ENCODE assay signal across 22 cellular contexts in genomic region chr5:140000332-140000731, GRCh38. TPM values are rescaled to one million over a fixed set of nuclear protein-coding genes. Genes with fewer than 3 reads are reported as not detected.
DNase-seq lines count a peak whose midpoint lies in the region; ATAC-seq and TF ChIP-seq lines count a peak whose summit lies in the region.
"Had no signal": no experiment of that assay in that cellular context is flagged by ENCODE, and none has a peak within 500 bp of the region (broad histone marks: within the 10 kb centered on the region; RNA-seq: fewer than 3 reads in every experiment).

No MANE protein-coding gene starts in this region.

- H3K9me2 ChIP-seq in PC-9 (ENCODE audit: insufficient read depth) = no peaks in the 10 kb centered on the region

- no peaks in the 10 kb centered on the region for H3K4me1 Mint-ChIP-seq in activated T-cell treated with anti-CD3 and anti-CD28 coated beads, Interleukin-2, amount 50 U/mL, for 24 hours (ENCODE audit: low read depth)
- H3K4me1 Mint-ChIP-seq: activated CD8-positive, alpha-beta memory T cell treated with anti-CD3 and anti-CD28 coated beads, Interleukin-2, amount 10 ng/mL, durations not matched to agents 7 days and 5 days; brain; immature natural killer cell had no signal

- no peaks in the 10 kb centered on the region for H3F3A ChIP-seq in PC-9 (ENCODE audit: insufficient read depth, low read depth)

- TF ChIP-seq POLR2A in body of pancreas (IDR thresholded peaks at IDR 0.05) (no peak), sigmoid colon (IDR thresholded peaks at IDR 0.05) (no peak)

- BruUV-seq in PC-9 (replicated peaks; lab: Mats Ljungman, UMichigan) = no TSS peak

- no peaks in the 10 kb centered on the region for H3K9me3 Mint-ChIP-seq in activated T-cell treated with anti-CD3 and anti-CD28 coated beads, Interleukin-2, amount 50 U/mL, for 24 hours
- H3K9me3 Mint-ChIP-seq: activated T-helper 2 cell treated with anti-CD3 and anti-CD28 coated beads, Interferon-gamma antibody, Interleukin-2, Interleukin-4, amounts not matched to agents 10 μg/mL and 5 μg/mL and 100 μg/mL, durations not matched to agents 14 hours and 24 hours and 36 hours; CD4-positive, alpha-beta T cell; immature natural killer cell; stimulated activated memory B cell treated with anti-CD40 and anti-IgM and Interleukin-4, amounts not matched to agents 10 μg/mL and 1 μg/mL and 100 μg/mL, for 72 hours had no signal

- DNase-seq in body of pancreas = peak; percentile 75 to 95 (median 92)
- DNase-seq in inferior parietal cortex (ENCODE audit: extremely low spot score) = peak; percentile 15
- peak; percentile 68 for DNase-seq in sigmoid colon
- no peak for DNase-seq in DMS53 treated with DMSO at 0.1 percent for 48 hours (lab: John Stamatoyannopoulos, UW; ENCODE audit: unreplicated experiment)
- DNase-seq in HT-29 (ENCODE audit: low spot score) = no peak
- DNase-seq in activated T-cell treated with anti-CD3 and anti-CD28 coated beads, Interleukin-2, amount 50 U/mL, for 24 hours = no peak
- no peak for DNase-seq in PC-9
- DNase-seq: activated CD4-positive, alpha-beta T cell treated with anti-CD3 and anti-CD28 coated beads for 4 hours; activated CD8-positive, alpha-beta memory T cell treated with anti-CD3 and anti-CD28 coated beads, Interleukin-2, amount 10 ng/mL, durations not matched to agents 7 days and 5 days; CD4-positive, alpha-beta T cell; DMS153; immature natural killer cell; NCI-H2081; NCI-H526 treated with DMSO at 0.1 percent for 48 hours; stimulated activated CD4-positive, alpha-beta T cell treated with anti-CD3 and anti-CD28 coated beads, Interleukin-1b, Interleukin-23, amount 100 ng/mL, for 48 hours; testis had no signal

- no peaks in the 10 kb centered on the region for H3K36me3 Mint-ChIP-seq in activated T-cell treated with anti-CD3 and anti-CD28 coated beads, Interleukin-2, amount 50 U/mL, for 24 hours (ENCODE audit: low read depth)
- H3K36me3 Mint-ChIP-seq: activated CD8-positive, alpha-beta memory T cell treated with anti-CD3 and anti-CD28 coated beads, Interleukin-2, amount 10 ng/mL, durations not matched to agents 7 days and 5 days; brain; immature natural killer cell; stimulated activated memory B cell treated with anti-CD40 and anti-IgM and Interleukin-4, amounts not matched to agents 10 μg/mL and 1 μg/mL and 100 μg/mL, for 72 hours had no signal

- H3K4me3 ChIP-seq in HEK293 (ENCODE audit: low read depth, low read length) (no peak overlapping the region), body of pancreas (no peak overlapping the region), sigmoid colon (no peak overlapping the region), PC-9 (no peak overlapping the region)
- H3K4me3 ChIP-seq: GM12878, testis had no signal

- no peaks in the 10 kb centered on the region for H3K27me3 ChIP-seq in body of pancreas
- no peaks in the 10 kb centered on the region for H3K27me3 ChIP-seq in sigmoid colon
- peaks cover 2% of the 10 kb centered on the region; the same call in 1 of the 2 replicates for H3K27me3 ChIP-seq in PC-9 (ENCODE audit: insufficient read depth, low read depth)
- H3K27me3 ChIP-seq: testis had no signal

- no peak overlapping the region for H3K27ac ChIP-seq in HEK293 (ENCODE audit: extremely low read depth, low read depth, low read length)
- peak overlapping the region; percentile 47 to 59 (median 52) for H3K27ac ChIP-seq in body of pancreas
- no peak overlapping the region for H3K27ac ChIP-seq in sigmoid colon
- no peak overlapping the region for H3K27ac ChIP-seq in PC-9
- H3K27ac ChIP-seq: KMS-11, testis had no signal

- no peaks in the 10 kb centered on the region for H3K79me2 ChIP-seq in PC-9 (ENCODE audit: low read depth)

- H3K27ac Mint-ChIP-seq in activated T-cell treated with anti-CD3 and anti-CD28 coated beads, Interleukin-2, amount 50 U/mL, for 24 hours = no peak overlapping the region
- H3K27ac Mint-ChIP-seq: activated CD8-positive, alpha-beta memory T cell treated with anti-CD3 and anti-CD28 coated beads, Interleukin-2, amount 10 ng/mL, durations not matched to agents 7 days and 5 days; activated T-helper 2 cell treated with anti-CD3 and anti-CD28 coated beads, Interferon-gamma antibody, Interleukin-2, Interleukin-4, amounts not matched to agents 10 μg/mL and 5 μg/mL and 100 μg/mL, durations not matched to agents 14 hours and 24 hours and 36 hours; brain; CD4-positive, alpha-beta T cell; immature natural killer cell; stimulated activated memory B cell treated with anti-CD40 and anti-IgM and Interleukin-4, amounts not matched to agents 10 μg/mL and 1 μg/mL and 100 μg/mL, for 72 hours had no signal

- no peaks in the 10 kb centered on the region for H3K36me3 ChIP-seq in HEK293 (ENCODE audit: control insufficient read depth in 2 of 2, insufficient read depth in 1 of 2, low read length in 2 of 2)
- H3K36me3 ChIP-seq in body of pancreas (replicated peaks in 1 of 2; ENCODE audit: insufficient read depth in 1 of 2, low read depth in 2 of 2) = no peaks in the 10 kb centered on the region
- no peaks in the 10 kb centered on the region for H3K36me3 ChIP-seq in sigmoid colon
- H3K36me3 ChIP-seq in PC-9 (ENCODE audit: low read depth) = no peaks in the 10 kb centered on the region

- no peak for TF ChIP-seq CTCF in HEK293 (tag by site-specific recombination; IDR thresholded peaks at IDR 0.05)
- TF ChIP-seq CTCF in body of pancreas (IDR thresholded peaks at IDR 0.05) = no peak
- no peak for TF ChIP-seq CTCF in sigmoid colon (IDR thresholded peaks at IDR 0.05)
- TF ChIP-seq CTCF in PC-9 (conservative IDR thresholded peaks at IDR 0.05) = no peak

- TF ChIP-seq EP300 in sigmoid colon (IDR thresholded peaks at IDR 0.05) = no peak

- H3K4me3 Mint-ChIP-seq in activated T-cell treated with anti-CD3 and anti-CD28 coated beads, Interleukin-2, amount 50 U/mL, for 24 hours = no peak overlapping the region
- H3K4me3 Mint-ChIP-seq: activated CD8-positive, alpha-beta memory T cell treated with anti-CD3 and anti-CD28 coated beads, Interleukin-2, amount 10 ng/mL, durations not matched to agents 7 days and 5 days; brain; CD4-positive, alpha-beta T cell; immature natural killer cell; stimulated activated memory B cell treated with anti-CD40 and anti-IgM and Interleukin-4, amounts not matched to agents 10 μg/mL and 1 μg/mL and 100 μg/mL, for 72 hours had no signal

- no peak overlapping the region for H3K4me2 ChIP-seq in PC-9
- H3K4me2 ChIP-seq: KMS-11 had no signal

- WGBS in body of pancreas, 2 donors = 17 to 23% methylated on average over 8 to 10 of the region's 10 CpGs
- WGBS in sigmoid colon, 2 donors = 81 to 84% methylated on average over 10 of the region's 10 CpGs

- peak; percentile 90 for ATAC-seq in body of pancreas
- ATAC-seq: activated CD8-positive, alpha-beta memory T cell treated with anti-CD3 and anti-CD28 coated beads, Interleukin-2, amount 10 ng/mL, durations not matched to agents 7 days and 5 days; GM12878; stimulated activated memory B cell treated with anti-CD40 and anti-IgM and Interleukin-4, amounts not matched to agents 10 μg/mL and 1 μg/mL and 100 μg/mL, for 72 hours had no signal

- H2AFZ ChIP-seq in PC-9 = no peak overlapping the region

- peaks cover 56% of the 10 kb centered on the region for H3K27me3 Mint-ChIP-seq in activated T-cell treated with anti-CD3 and anti-CD28 coated beads, Interleukin-2, amount 50 U/mL, for 24 hours

- POLR2A ChIA-PET in HEK293 (lab: Yijun Ruan, JAX) (no interaction called here), PC-9 (lab: Charles Lee; ENCODE audit: unreplicated experiment) (no interaction called here)

- H4K20me1 ChIP-seq in PC-9 (ENCODE audit: insufficient read depth) = no peaks in the 10 kb centered on the region

- CTCF ChIA-PET in HEK293 (lab: Yijun Ruan, JAX) (interaction anchor here (1.1 to 1.5 kb wide), 2 partner anchors 13 to 32 kb away, joined by 3 to 5 read pairs; no protein-coding TSS in a partner anchor), PC-9 (lab: Charles Lee) (no interaction called here)

- H3K9me3 ChIP-seq in HEK293 (ENCODE audit: control insufficient read depth, insufficient read depth, low read depth, low read length) (no peaks in the 10 kb centered on the region), body of pancreas (no peaks in the 10 kb centered on the region), sigmoid colon (no peaks in the 10 kb centered on the region), PC-9 (ENCODE audit: insufficient read depth, low read depth) (no peaks in the 10 kb centered on the region)
- H3K9me3 ChIP-seq: testis had no signal

- intact Hi-C loops in body of pancreas (cut with DNase I) (no loop called here), sigmoid colon (cut with DNase I) (no loop called here), PC-9 (cut with micrococcal nuclease; ENCODE audit: unreplicated experiment) (no loop called here)

- no peaks in the 10 kb centered on the region for H3K4me1 ChIP-seq in HEK293 (ENCODE audit: control insufficient read depth, insufficient read depth, low read length)
- peaks cover 15% of the 10 kb centered on the region for H3K4me1 ChIP-seq in body of pancreas
- H3K4me1 ChIP-seq in sigmoid colon = peaks cover 0 to 21% (median 8%) of the 10 kb centered on the region in 4 donors
- H3K4me1 ChIP-seq in PC-9 (replicated peaks; ENCODE audit: insufficient read depth) = no peaks in the 10 kb centered on the region
- H3K4me1 ChIP-seq: testis had no signal

TF ChIP-seq in HEK293, 187 proteins besides CTCF, POLR2A, EP300 and RAD21:
- peak; percentile 89 for TF ChIP-seq ZFHX2 (tag by site-specific recombination; conservative IDR thresholded peaks at IDR 0.05)
- no peak for TF ChIP-seq ZFP41 (tag by site-specific recombination; IDR thresholded peaks at IDR 0.05; ENCODE audit: borderline replicate concordance)
- TF ChIP-seq REPIN1 (tag by site-specific recombination; IDR thresholded peaks at IDR 0.05; ENCODE audit: low read depth) = no peak
- TF ChIP-seq IKZF3 (tag by site-specific recombination; IDR thresholded peaks at IDR 0.05) = no peak
- TF ChIP-seq EGR2 (tag by site-specific recombination; IDR thresholded peaks at IDR 0.05; ENCODE audit: low read depth) = peak; percentile 71; the same call in 1 of the 2 replicates

RNA-seq across cellular contexts. Expression of gene NRG2, which starts 42.8 kb away (rescaled TPM):
- total RNA-seq in body of pancreas (1 to 10 TPM; 5.6 to 6.5 TPM), sigmoid colon (10 to 100 TPM in 1 of 4 donors, 1 to 10 TPM in 3; 3.4 to 11.9 (median 5.6) TPM), PC-9 (2021) (not detected in 2 replicates)
- polyA plus RNA-seq in sigmoid colon = under 1 TPM in 1 of 3 donors, not detected in 2; 0.80 TPM
- total RNA-seq in HT-29 (2014; rRNA removed; shearing (Covaris generic)) = not detected in 2 replicates
- total RNA-seq: activated T-helper 2 cell treated with anti-CD3 and anti-CD28 coated beads, Interferon-gamma antibody, Interleukin-2, Interleukin-4, amounts not matched to agents 10 μg/mL and 5 μg/mL and 100 μg/mL, durations not matched to agents 14 hours and 24 hours and 36 hours had no signal

Comparison
In these comparisons a context has a peak if more than half of its experiments do, and no peak if none do; other contexts are left out.
1. H3K27ac ChIP-seq: peak in body of pancreas (4 of 4); none in HEK293 (single experiment), sigmoid colon (0 of 4) and PC-9 (single experiment).
2. DNase-seq: peak in body of pancreas (4 of 4), inferior parietal cortex (single experiment) and sigmoid colon (single experiment); none in DMS53 treated with DMSO at 0.1 percent for 48 hours (single experiment), HT-29 (single experiment), activated T-cell treated with anti-CD3 and anti-CD28 coated beads, Interleukin-2, amount 50 U/mL, for 24 hours (single experiment) and PC-9 (0 of 2).